ENCODE assay signal across 13 cellular contexts in the genomic region with DNA sequence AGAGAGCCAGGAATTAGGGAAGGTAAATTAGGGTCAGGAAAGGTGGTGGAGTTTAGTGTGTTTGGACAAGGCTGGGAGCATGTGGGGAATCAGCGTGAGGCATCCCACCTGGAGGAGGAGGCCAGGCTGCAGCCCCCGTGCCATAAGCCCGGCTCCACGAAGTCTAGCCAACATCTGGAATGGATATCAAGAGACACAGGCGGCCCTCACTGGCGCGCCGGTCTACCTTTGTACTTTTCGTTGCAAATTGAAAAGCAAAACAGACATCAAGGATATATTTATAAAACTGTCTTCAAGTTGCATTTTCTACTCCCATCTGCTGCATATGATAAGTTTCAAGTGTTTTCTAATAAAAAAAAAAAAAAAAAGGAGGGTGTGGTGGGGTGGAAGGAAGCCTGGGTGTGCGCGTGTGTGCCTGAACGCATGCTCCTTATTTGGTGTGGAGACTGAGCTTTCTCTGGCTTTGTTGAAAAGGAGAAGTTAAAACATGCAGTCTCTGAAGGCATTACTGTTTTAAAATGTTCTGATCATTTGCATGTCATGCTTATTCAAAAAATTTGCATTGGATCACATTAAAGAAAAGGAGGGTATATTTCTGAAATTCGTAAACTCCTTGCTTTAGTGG.
A peak's percentile ranks its signal among the peaks of the same experiment; 100 is the strongest.
DNase-seq lines count a peak whose midpoint lies in the region; ATAC-seq, FAIRE-seq and TF ChIP-seq lines count a peak whose summit lies in the region.
"Had no signal": no experiment of that assay in that cellular context is flagged by ENCODE, and none has a peak within 500 bp of the region (broad histone marks: within the 10 kb centered on the region; RNA-seq: fewer than 3 reads in every experiment).

No MANE protein-coding gene starts in this region.

- H3K18ac ChIP-seq in H1 (ENCODE audit: extremely low read depth, low read length) = no peak overlapping the region

- no peaks in the 10 kb centered on the region; the same call in 1 of the 2 replicates for H3K23me2 ChIP-seq in H1 (ENCODE audit: low read depth, low read length)

- H3K4me1 ChIP-seq in DND-41 (ENCODE audit: insufficient read depth, low read length) = peaks cover 5% of the 10 kb centered on the region; the same call in 1 of the 2 replicates
- H3K4me1 ChIP-seq in H1 (replicated peaks in 1 of 4; ENCODE audit: control insufficient read depth in 3 of 4, insufficient read depth in 4 of 4, low read length in 3 of 4) = no peaks in the 10 kb centered on the region
- H3K4me1 ChIP-seq in naive thymus-derived CD4-positive, alpha-beta T cell (ENCODE audit: control insufficient read depth in 2 of 2, insufficient read depth in 2 of 2, low read length in 2 of 2) = no peaks in the 10 kb centered on the region

- DNase-seq in DND-41 = no peak
- DNase-seq in NCI-H2171 (lab: John Stamatoyannopoulos, UW) = peak; percentile 22
- no peak for DNase-seq in H1 (ENCODE audit: low read depth in 1 of 2, low spot score in 2 of 2)
- no peak for DNase-seq in naive thymus-derived CD4-positive, alpha-beta T cell
- no peak for DNase-seq in activated CD4-positive, alpha-beta T cell treated with anti-CD3 and anti-CD28 coated beads, Interleukin-2, amount 10 ng/mL, durations not matched to agents 7 days and 5 days
- DNase-seq in SIG-M5 (lab: John Stamatoyannopoulos, UW) = no peak
- DNase-seq in naive thymus-derived CD8-positive, alpha-beta T cell = no peak
- no peak for DNase-seq in HuH-7.5 (ENCODE audit: low spot score)
- DNase-seq: activated CD4-positive, alpha-beta T cell treated with anti-CD3 and anti-CD28 coated beads for 36 hours; activated T-cell treated with anti-CD3 and anti-CD28 coated beads, Interleukin-2, amount 50 U/mL, for 24 hours; NCI-H1694 treated with DMSO at 0.1 percent for 48 hours; stimulated activated CD8-positive, alpha-beta memory T cell treated with anti-CD3 and anti-CD28 coated beads, Interleukin-4, amount 100 ng/mL, for 48 hours had no signal

- no peak overlapping the region for H2BK12ac ChIP-seq in H1 (ENCODE audit: low read depth, low read length)

- no peaks in the 10 kb centered on the region for H4K20me1 ChIP-seq in DND-41 (ENCODE audit: insufficient read depth, low read length)
- no peaks in the 10 kb centered on the region for H4K20me1 ChIP-seq in H1 (replicated peaks in 1 of 2; ENCODE audit: control insufficient read depth in 1 of 2, insufficient read depth in 2 of 2, low read length in 2 of 2)

- H2AFZ ChIP-seq in DND-41 (ENCODE audit: low read depth, low read length) = 0 out of 2 replicates have a peak overlapping the region, but pooled peaks have one; percentile 15
- no peak overlapping the region for H2AFZ ChIP-seq in H1 (ENCODE audit: low read length)

- H2BK5ac ChIP-seq in H1 (ENCODE audit: low read depth, low read length) = no peak overlapping the region

- CTCF ChIA-PET in H1 (lab: Charles Lee; ENCODE audit: partially characterized antibody) = no interaction called here
- CTCF ChIA-PET in naive thymus-derived CD4-positive, alpha-beta T cell (lab: Charles Lee) = no interaction called here
- CTCF ChIA-PET in activated CD4-positive, alpha-beta T cell treated with anti-CD3 and anti-CD28 coated beads, Interleukin-2, amount 10 ng/mL, durations not matched to agents 7 days and 5 days (lab: Charles Lee) = no interaction called here

- H3K4me3 Mint-ChIP-seq in naive thymus-derived CD4-positive, alpha-beta T cell = no peak overlapping the region
- no peak overlapping the region for H3K4me3 Mint-ChIP-seq in activated CD4-positive, alpha-beta T cell treated with anti-CD3 and anti-CD28 coated beads, Interleukin-2, amount 10 ng/mL, durations not matched to agents 7 days and 5 days
- H3K4me3 Mint-ChIP-seq in naive thymus-derived CD8-positive, alpha-beta T cell = no peak overlapping the region
- H3K4me3 Mint-ChIP-seq: activated CD4-positive, alpha-beta T cell treated with anti-CD3 and anti-CD28 coated beads for 36 hours; activated T-cell treated with anti-CD3 and anti-CD28 coated beads, Interleukin-2, amount 50 U/mL, for 24 hours had no signal

- TF ChIP-seq RAD21 in H1 (IDR thresholded peaks at IDR 0.05 in 1 of 2, conservative IDR thresholded peaks at IDR 0.05 in 1 of 2; ENCODE audit: low read depth in 2 of 2, low read length in 2 of 2) = no peak

- no peak for FAIRE-seq in H1 (lab: Jason Lieb, UNC)

- H3K4me2 ChIP-seq in DND-41 (ENCODE audit: insufficient read depth, low read length) (no peak overlapping the region), H1 (ENCODE audit: insufficient read depth in 1 of 2, low read depth in 2 of 2, low read length in 2 of 2) (no peak overlapping the region)

- peaks cover 0 to 10% (median 0%) of the 10 kb centered on the region in 11 donors for H3K9me3 Mint-ChIP-seq in naive thymus-derived CD4-positive, alpha-beta T cell
- peaks cover 14% of the 10 kb centered on the region for H3K9me3 Mint-ChIP-seq in activated CD4-positive, alpha-beta T cell treated with anti-CD3 and anti-CD28 coated beads, Interleukin-2, amount 10 ng/mL, durations not matched to agents 7 days and 5 days
- H3K9me3 Mint-ChIP-seq in naive thymus-derived CD8-positive, alpha-beta T cell = peaks cover 0 to 3% (median 0%) of the 10 kb centered on the region in 9 donors
- H3K9me3 Mint-ChIP-seq: activated T-cell treated with anti-CD3 and anti-CD28 coated beads, Interleukin-2, amount 50 U/mL, for 24 hours had no signal

- peaks cover 0 to 8% (median 0%) of the 10 kb centered on the region in 7 donors for H3K4me1 Mint-ChIP-seq in naive thymus-derived CD4-positive, alpha-beta T cell
- peaks cover 3% of the 10 kb centered on the region for H3K4me1 Mint-ChIP-seq in activated CD4-positive, alpha-beta T cell treated with anti-CD3 and anti-CD28 coated beads, Interleukin-2, amount 10 ng/mL, durations not matched to agents 7 days and 5 days
- peaks cover 0 to 18% (median 0%) of the 10 kb centered on the region in 4 donors for H3K4me1 Mint-ChIP-seq in naive thymus-derived CD8-positive, alpha-beta T cell
- H3K4me1 Mint-ChIP-seq: activated CD4-positive, alpha-beta T cell treated with anti-CD3 and anti-CD28 coated beads for 36 hours had no signal

- no peak overlapping the region for H3K56ac ChIP-seq in H1 (replicated peaks; ENCODE audit: insufficient read length, low read depth, low read length)

- no peak overlapping the region for H3K4ac ChIP-seq in H1 (replicated peaks; ENCODE audit: insufficient read length, low read depth, low read length)

- no peak overlapping the region for H3K27ac Mint-ChIP-seq in naive thymus-derived CD4-positive, alpha-beta T cell
- no peak overlapping the region for H3K27ac Mint-ChIP-seq in activated CD4-positive, alpha-beta T cell treated with anti-CD3 and anti-CD28 coated beads, Interleukin-2, amount 10 ng/mL, durations not matched to agents 7 days and 5 days
- peak overlapping the region in 2 of 10 donors; percentile 20 to 42 for H3K27ac Mint-ChIP-seq in naive thymus-derived CD8-positive, alpha-beta T cell
- H3K27ac Mint-ChIP-seq: activated CD4-positive, alpha-beta T cell treated with anti-CD3 and anti-CD28 coated beads for 36 hours; activated T-cell treated with anti-CD3 and anti-CD28 coated beads, Interleukin-2, amount 50 U/mL, for 24 hours had no signal

- H3K23ac ChIP-seq in H1 (ENCODE audit: insufficient read length) = no peak overlapping the region

- H2AK5ac ChIP-seq in H1 (ENCODE audit: low read depth, low read length) = no peak overlapping the region

- H3K79me1 ChIP-seq in H1 (ENCODE audit: low read depth, low read length) = no peaks in the 10 kb centered on the region

- H2BK120ac ChIP-seq in H1 (replicated peaks; ENCODE audit: low read depth, low read length) = no peak overlapping the region

- H3K27me3 ChIP-seq in DND-41 (ENCODE audit: insufficient read depth, low read length, poor library complexity) (no peaks in the 10 kb centered on the region), H1 (replicated peaks in 1 of 4; ENCODE audit: control insufficient read depth in 3 of 4, extremely low read depth in 1 of 4, insufficient read depth in 3 of 4, low read length in 3 of 4) (no peaks in the 10 kb centered on the region)
- H3K27me3 ChIP-seq in naive thymus-derived CD4-positive, alpha-beta T cell (ENCODE audit: control insufficient read depth in 2 of 2, insufficient read depth in 2 of 2, low read length in 2 of 2) = no peaks in the 10 kb centered on the region

- H3K36me3 ChIP-seq in DND-41 (ENCODE audit: insufficient read depth, low read length) (no peaks in the 10 kb centered on the region), H1 (ENCODE audit: control insufficient read depth in 2 of 4, insufficient read depth in 4 of 4, low read length in 3 of 4) (no peaks in the 10 kb centered on the region; a peak in 1 of 8 replicates)
- H3K36me3 ChIP-seq in naive thymus-derived CD4-positive, alpha-beta T cell (ENCODE audit: control insufficient read depth in 2 of 3, insufficient read depth in 3 of 3, low read length in 3 of 3) = no peaks in the 10 kb centered on the region

- H3K79me2 ChIP-seq in DND-41 (ENCODE audit: insufficient read depth, low read length) = no peaks in the 10 kb centered on the region
- no peaks in the 10 kb centered on the region for H3K79me2 ChIP-seq in H1 (ENCODE audit: control insufficient read depth in 1 of 2, insufficient read depth in 2 of 2, low read length in 2 of 2)

- TF ChIP-seq CTCF in DND-41 (IDR thresholded peaks at IDR 0.05; ENCODE audit: borderline replicate concordance, extremely low read depth, low read length, poor library complexity, severe bottlenecking) (no peak), H1 (IDR thresholded peaks at IDR 0.05; ENCODE audit: control extremely low read depth in 1 of 3, insufficient read depth in 1 of 3, low read depth in 1 of 3, low read length in 3 of 3) (no peak)

- H4K5ac ChIP-seq in H1 (ENCODE audit: insufficient read length, low read depth, low read length) = no peak overlapping the region

- no peak overlapping the region for H3K14ac ChIP-seq in H1 (ENCODE audit: insufficient read length)

- TF ChIP-seq POLR2A in H1 (IDR thresholded peaks at IDR 0.05; ENCODE audit: control extremely low read depth in 1 of 2, low read depth in 2 of 2, low read length in 2 of 2) = no peak

- H4K91ac ChIP-seq in H1 (replicated peaks; ENCODE audit: insufficient read length, low read length) = no peak overlapping the region

- H3K36me3 Mint-ChIP-seq in naive thymus-derived CD4-positive, alpha-beta T cell = peaks cover 0 to 7% (median 0%) of the 10 kb centered on the region in 5 donors
- no peaks in the 10 kb centered on the region for H3K36me3 Mint-ChIP-seq in activated CD4-positive, alpha-beta T cell treated with anti-CD3 and anti-CD28 coated beads, Interleukin-2, amount 10 ng/mL, durations not matched to agents 7 days and 5 days (ENCODE audit: low read depth)
- no peaks in the 10 kb centered on the region for H3K36me3 Mint-ChIP-seq in naive thymus-derived CD8-positive, alpha-beta T cell

- no peak overlapping the region for H3K4me3 ChIP-seq in DND-41 (ENCODE audit: low read depth in 1 of 2, low read length in 2 of 2)
- no peak overlapping the region for H3K4me3 ChIP-seq in H1 (ENCODE audit: extremely low read depth in 1 of 4, insufficient read depth in 2 of 4, low read depth in 3 of 4, low read length in 4 of 4)
- no peak overlapping the region for H3K4me3 ChIP-seq in naive thymus-derived CD4-positive, alpha-beta T cell (ENCODE audit: low read length)

- WGBS in H1 (ENCODE audit: extremely low coverage in 1 of 2, insufficient coverage in 1 of 2, insufficient read length in 1 of 2, insufficient replicate concordance in 2 of 2, low coverage in 1 of 2, low lambda C conversion rate in 2 of 2, missing lambda C conversion rate in 1 of 2), 2 experiments = 95% methylated on average over 13 of the region's 13 CpGs; no CpG with 5 or more reads in 1 of the 2 experiments

- TF ChIP-seq EP300 in H1 (IDR thresholded peaks at IDR 0.05; ENCODE audit: borderline replicate concordance in 1 of 2, low read depth in 2 of 2, low read length in 2 of 2) = no peak

- H2BK15ac ChIP-seq in H1 (ENCODE audit: low read length) = no peak overlapping the region

- H3K27me3 Mint-ChIP-seq in naive thymus-derived CD4-positive, alpha-beta T cell = peaks cover 0 to 4% (median 0%) of the 10 kb centered on the region in 5 donors
- H3K27me3 Mint-ChIP-seq in activated CD4-positive, alpha-beta T cell treated with anti-CD3 and anti-CD28 coated beads, Interleukin-2, amount 10 ng/mL, durations not matched to agents 7 days and 5 days = no peaks in the 10 kb centered on the region
- no peaks in the 10 kb centered on the region for H3K27me3 Mint-ChIP-seq in naive thymus-derived CD8-positive, alpha-beta T cell
- H3K27me3 Mint-ChIP-seq: activated CD4-positive, alpha-beta T cell treated with anti-CD3 and anti-CD28 coated beads for 36 hours had no signal

- H3K9me3 ChIP-seq in DND-41 (ENCODE audit: insufficient read depth, low read length, severe bottlenecking) (no peaks in the 10 kb centered on the region), H1 (ENCODE audit: insufficient read depth in 2 of 2, low read depth in 1 of 2, low read length in 1 of 2) (no peaks in the 10 kb centered on the region)
- no peaks in the 10 kb centered on the region for H3K9me3 ChIP-seq in naive thymus-derived CD4-positive, alpha-beta T cell (ENCODE audit: control insufficient read depth in 2 of 3, low read length in 3 of 3)

- H3K9ac ChIP-seq in DND-41 (ENCODE audit: low read depth, low read length) = no peak overlapping the region
- no peak overlapping the region for H3K9ac ChIP-seq in H1 (replicated peaks in 1 of 4; ENCODE audit: extremely low read depth in 1 of 4, low read depth in 3 of 4, low read length in 3 of 4)

- POLR2A ChIA-PET in H1 (lab: Charles Lee; ENCODE audit: partially characterized antibody) = no interaction called here
- POLR2A ChIA-PET in naive thymus-derived CD4-positive, alpha-beta T cell (lab: Charles Lee) = no interaction called here
- POLR2A ChIA-PET in activated CD4-positive, alpha-beta T cell treated with anti-CD3 and anti-CD28 coated beads, Interleukin-2, amount 10 ng/mL, durations not matched to agents 7 days and 5 days (lab: Charles Lee) = no interaction called here
- POLR2A ChIA-PET in naive thymus-derived CD8-positive, alpha-beta T cell (lab: Charles Lee) = no interaction called here

- no peak for ATAC-seq in DND-41 (ENCODE audit: insufficient read depth, low read depth)
- peak; percentile 47 for ATAC-seq in naive thymus-derived CD4-positive, alpha-beta T cell
- ATAC-seq in naive thymus-derived CD8-positive, alpha-beta T cell = no peak
- ATAC-seq: activated CD4-positive, alpha-beta T cell treated with anti-CD3 and anti-CD28 coated beads for 36 hours; SK-N-SH treated with all-trans-retinoic acid at 6 μM for 48 hours had no signal

- H3K27ac ChIP-seq in DND-41 (ENCODE audit: low read length) (no peak overlapping the region), H1 (ENCODE audit: low read depth, low read length) (no peak overlapping the region)
- no peak overlapping the region for H3K27ac ChIP-seq in naive thymus-derived CD4-positive, alpha-beta T cell (ENCODE audit: low read depth, low read length)

- 0 out of 2 replicates have a peak overlapping the region, but pooled peaks have one; percentile 16 for H2BK20ac ChIP-seq in H1 (ENCODE audit: low read length)

- H4K8ac ChIP-seq in H1 (ENCODE audit: extremely low read depth, insufficient read depth, low read length) = no peak overlapping the region

- intact Hi-C loops in naive thymus-derived CD4-positive, alpha-beta T cell (cut with micrococcal nuclease) = no loop called here
